In genomic region chr13:100100115-100100879, GRCh38 we compare ENCODE assay signal across 9 cellular contexts. TPM values are rescaled to one million over a fixed set of nuclear protein-coding genes. Genes with fewer than 3 reads are reported as not detected.
DNase-seq lines count a peak whose midpoint lies in the region; ATAC-seq and TF ChIP-seq lines count a peak whose summit lies in the region.
"Had no signal": no experiment of that assay in that cellular context is flagged by ENCODE, and none has a peak within 500 bp of the region (broad histone marks: within the 10 kb centered on the region; RNA-seq: fewer than 3 reads in every experiment).

No MANE protein-coding gene starts in this region.

- TF ChIP-seq CTCF in Caco-2 (IDR thresholded peaks at IDR 0.05; ENCODE audit: insufficient read depth in 1 of 2, low read depth in 1 of 2, low read length in 1 of 2, severe bottlenecking in 1 of 2, unreplicated experiment in 1 of 2) (no peak), Panc1 (IDR thresholded peaks at IDR 0.05) (no peak), fibroblast of mammary gland (conservative IDR thresholded peaks at IDR 0.05; ENCODE audit: control insufficient read depth, insufficient read depth, low read depth, low read length) (no peak), osteocyte (IDR thresholded peaks at IDR 0.05) (no peak), lower leg skin (IDR thresholded peaks at IDR 0.05) (no peak)

- H3K9me3 ChIP-seq in Caco-2 = no peaks in the 10 kb centered on the region
- no peaks in the 10 kb centered on the region for H3K9me3 ChIP-seq in Panc1 (ENCODE audit: control insufficient read depth, insufficient read depth, low read depth, low read length)

- TF ChIP-seq POLR2A in lower leg skin (IDR thresholded peaks at IDR 0.05) = no peak

- H3K27ac Mint-ChIP-seq in Caco-2 (ENCODE audit: unreplicated experiment) (peak overlapping the region; percentile 93), osteocyte (ENCODE audit: unreplicated experiment) (peak overlapping the region; percentile 87)

- CTCF ChIA-PET in Caco-2 (lab: Charles Lee) = no interaction called here
- CTCF ChIA-PET in Panc1 (lab: Charles Lee) = no interaction called here

- in situ Hi-C loops in Panc1 (cut with HindIII; ENCODE audit: low pct_unique_long_range_greater_than_20kb, low sequenced_read_pairs) = no loop called here

- peak overlapping the region; percentile 64 for H3K27ac ChIP-seq in Panc1 (ENCODE audit: low read length)

- H3K4me3 Mint-ChIP-seq in Caco-2 (ENCODE audit: unreplicated experiment) (no peak overlapping the region), osteocyte (ENCODE audit: unreplicated experiment) (peak overlapping the region; percentile 2)

- H3K36me3 Mint-ChIP-seq in Caco-2 (ENCODE audit: insufficient read depth, unreplicated experiment) (peaks cover 6% of the 10 kb centered on the region), osteocyte (ENCODE audit: unreplicated experiment) (peaks cover 11% of the 10 kb centered on the region)

- ATAC-seq in Panc1 (0 out of 2 replicates have a peak, but pooled peaks have one; percentile 12), GM18520 (IDR thresholded peaks at IDR 0.05; ENCODE audit: unreplicated experiment) (no peak), GM21529 (IDR thresholded peaks at IDR 0.05; ENCODE audit: unreplicated experiment) (no peak), HG03354 (IDR thresholded peaks at IDR 0.05; ENCODE audit: poor library complexity, severe bottlenecking, unreplicated experiment) (no peak)

- 28 to 34% methylated on average over 10 of the region's 10 CpGs for WGBS in lower leg skin, 2 donors

- peaks cover 26% of the 10 kb centered on the region for H3K4me1 Mint-ChIP-seq in Caco-2 (ENCODE audit: low read depth, unreplicated experiment)
- peaks cover 45% of the 10 kb centered on the region for H3K4me1 Mint-ChIP-seq in osteocyte (ENCODE audit: unreplicated experiment)

- intact Hi-C loops in Caco-2 (cut with micrococcal nuclease; ENCODE audit: unreplicated experiment) (no loop called here), Panc1 (cut with micrococcal nuclease; ENCODE audit: unreplicated experiment) (no loop called here), lower leg skin (cut with DNase I; ENCODE audit: low total_unique reads) (no loop called here)

- H3K4me1 ChIP-seq in Caco-2 (peaks cover 23% of the 10 kb centered on the region), Panc1 (ENCODE audit: control insufficient read depth, insufficient read depth, low read length) (peaks cover 14% of the 10 kb centered on the region)

- H3K27me3 Mint-ChIP-seq in Caco-2 (ENCODE audit: insufficient read depth, unreplicated experiment) (no peaks in the 10 kb centered on the region), osteocyte (ENCODE audit: unreplicated experiment) (no peaks in the 10 kb centered on the region)

- DNase-seq in Caco-2 (no peak), Panc1 (ENCODE audit: low read depth, low spot score) (no peak), fibroblast of mammary gland (ENCODE audit: low read depth) (peak; percentile 79), osteocyte (ENCODE audit: extremely low spot score, unreplicated experiment) (no peak), lower leg skin (ENCODE audit: low spot score in 2 of 2) (no peak)
- DNase-seq: stimulated activated CD4-positive, alpha-beta T cell treated with anti-CD3 and anti-CD28 coated beads, Interleukin-1b, Interleukin-23, amount 100 ng/mL, for 48 hours had no signal

- H3K27me3 ChIP-seq in Caco-2 (replicated peaks; ENCODE audit: control insufficient read depth, insufficient read depth, low read length) (no peaks in the 10 kb centered on the region), Panc1 (ENCODE audit: control insufficient read depth, insufficient read depth, low read length) (no peaks in the 10 kb centered on the region)

- no TSS peak for BruUV-seq in Caco-2 (replicated peaks; lab: Mats Ljungman, UMichigan)
- no TSS peak for BruUV-seq in Panc1 (replicated peaks; lab: Mats Ljungman, UMichigan)

- POLR2A ChIA-PET in Caco-2 (lab: Charles Lee) (no interaction called here), Panc1 (lab: Charles Lee) (no interaction called here)

- H3K9me3 Mint-ChIP-seq in Caco-2 (ENCODE audit: unreplicated experiment) (no peaks in the 10 kb centered on the region), osteocyte (ENCODE audit: unreplicated experiment) (no peaks in the 10 kb centered on the region)

- H3K4me3 ChIP-seq in Caco-2 (ENCODE audit: low read depth, low read length) (no peak overlapping the region), Panc1 (ENCODE audit: low read depth in 2 of 2, low read length in 2 of 2) (no peak overlapping the region), fibroblast of mammary gland (ENCODE audit: control insufficient read depth, low read depth, low read length) (no peak overlapping the region), lower leg skin (ENCODE audit: low read depth, poor library complexity, severe bottlenecking) (no peak overlapping the region)

- H3K36me3 ChIP-seq in Caco-2 (ENCODE audit: control insufficient read depth, insufficient read depth, low read length) = no peaks in the 10 kb centered on the region
- H3K36me3 ChIP-seq in Panc1 (ENCODE audit: control insufficient read depth, insufficient read depth, low read length) = no peaks in the 10 kb centered on the region

RNA-seq across cellular contexts. Expression of gene PCCA, which starts 11.4 kb away (rescaled TPM):
- total RNA-seq in Caco-2 (2022) (38.5 and 39.9 TPM in 2 replicates), Panc1 (2021; ENCODE audit: unreplicated experiment) (14.7 TPM), osteocyte (33.1 and 33.7 TPM in 2 replicates), lower leg skin (10 to 100 TPM; 24.3 to 34.2 (median 26.2) TPM)
- polyA plus RNA-seq in Panc1 (2012; ENCODE audit: insufficient read length) = 9.1 TPM
